Comparison of ENCODE assay signal across 7 cellular contexts in genomic region chr16:14897006-14897664, GRCh38. TPM values are rescaled to one million over a fixed set of nuclear protein-coding genes. Genes with fewer than 3 reads are reported as not detected.
DNase-seq lines count a peak whose midpoint lies in the region; ATAC-seq and TF ChIP-seq lines count a peak whose summit lies in the region.
"Not testable (repeated sequence)": the region's sequence is repeated elsewhere in the genome, so short reads cannot be mapped to it uniquely, and the experiment has no call there.

No MANE protein-coding gene starts in this region.

- not testable (repeated sequence) for H3K4me3 Mint-ChIP-seq in T-cell; activated naive CD8-positive, alpha-beta T cell treated with anti-CD3 and anti-CD28 coated beads, Interleukin-2, amount 50 U/mL, for 24 hours; endodermal cell; naive B cell

- H3K9ac ChIP-seq in endodermal cell (ENCODE audit: extremely low read depth, low read length, poor library complexity, severe bottlenecking), result not testable (repeated sequence)

- ATAC-seq in T-cell (replicated peaks in 1 of 4), result peak in 3 of 4 experiments; percentile 45 to 73 (median 63)
- ATAC-seq in activated naive CD8-positive, alpha-beta T cell treated with anti-CD3 and anti-CD28 coated beads, Interleukin-2, amount 50 U/mL, for 24 hours, result peak; percentile 48
- ATAC-seq in right cardiac atrium, result peak; percentile 68
- ATAC-seq in naive B cell (ENCODE audit: low read depth in 2 of 2), result peak; percentile 54 to 58
- ATAC-seq in psoas muscle, result peak; percentile 70 to 88 (median 80)

- not testable (repeated sequence) for H3K27me3 ChIP-seq in endodermal cell (ENCODE audit: control insufficient read depth, insufficient read depth, low read length, poor library complexity, severe bottlenecking); right cardiac atrium (ENCODE audit: control insufficient read depth, insufficient read depth); psoas muscle (ENCODE audit: insufficient read depth in 3 of 3, low read length in 2 of 3)

- POLR2A ChIA-PET in T-cell (lab: Charles Lee), result not testable (repeated sequence)

- DNase-seq in T-cell; activated naive CD8-positive, alpha-beta T cell treated with anti-CD3 and anti-CD28 coated beads, Interleukin-2, amount 50 U/mL, for 24 hours; endodermal cell; right cardiac atrium; naive B cell; psoas muscle: not testable (repeated sequence)

- H3K4me1 ChIP-seq in endodermal cell (ENCODE audit: control insufficient read depth, insufficient read depth, low read length); right cardiac atrium (ENCODE audit: control insufficient read depth, insufficient read depth, low read length); psoas muscle: not testable (repeated sequence)

- 100% methylated on average over 1 of the region's 12 CpGs; no CpG with 5 or more reads in 1 of the 2 experiments for WGBS in endodermal cell (ENCODE audit: insufficient coverage in 1 of 2, insufficient read length in 1 of 2), 2 experiments
- WGBS in right cardiac atrium, result 66% methylated on average over 3 of the region's 12 CpGs
- 60 to 91% (median 83%) methylated on average over 2 to 3 of the region's 12 CpGs for WGBS in psoas muscle, 3 donors

- not testable (repeated sequence) for H3K36me3 Mint-ChIP-seq in T-cell; activated naive CD8-positive, alpha-beta T cell treated with anti-CD3 and anti-CD28 coated beads, Interleukin-2, amount 50 U/mL, for 24 hours (ENCODE audit: low read depth); endodermal cell (ENCODE audit: low read depth); naive B cell

- not testable (repeated sequence) for H3K9me3 Mint-ChIP-seq in T-cell; activated naive CD8-positive, alpha-beta T cell treated with anti-CD3 and anti-CD28 coated beads, Interleukin-2, amount 50 U/mL, for 24 hours; endodermal cell; naive B cell

- H3K36me3 ChIP-seq in endodermal cell (ENCODE audit: control insufficient read depth, insufficient read depth, low read length); psoas muscle (ENCODE audit: insufficient read depth in 1 of 2, low read depth in 1 of 2): not testable (repeated sequence)

- not testable (repeated sequence) for H3K27ac ChIP-seq in endodermal cell (ENCODE audit: low read depth, low read length); right cardiac atrium (ENCODE audit: low read length); psoas muscle

- H3K4me3 ChIP-seq in endodermal cell (ENCODE audit: low read length); right cardiac atrium (ENCODE audit: low read length); psoas muscle: not testable (repeated sequence)

- not testable (repeated sequence) for H3K4me1 Mint-ChIP-seq in T-cell; activated naive CD8-positive, alpha-beta T cell treated with anti-CD3 and anti-CD28 coated beads, Interleukin-2, amount 50 U/mL, for 24 hours; endodermal cell; naive B cell

- H3K27me3 Mint-ChIP-seq in T-cell; activated naive CD8-positive, alpha-beta T cell treated with anti-CD3 and anti-CD28 coated beads, Interleukin-2, amount 50 U/mL, for 24 hours; endodermal cell (ENCODE audit: insufficient read depth); naive B cell: not testable (repeated sequence)

- TF ChIP-seq CTCF in GM12873 (IDR thresholded peaks at IDR 0.05; ENCODE audit: insufficient read depth, low read depth, low read length, missing control alignments) (peak; percentile 10), endodermal cell (conservative IDR thresholded peaks at IDR 0.05) (peak; percentile 54), psoas muscle (IDR thresholded peaks at IDR 0.05) (peak; percentile 32)

- intact Hi-C loops in right cardiac atrium (cut with DNase I); psoas muscle (cut with DNase I): not testable (repeated sequence)

- CTCF ChIA-PET in T-cell (lab: Charles Lee), result not testable (repeated sequence)

- not testable (repeated sequence) for H3K9me3 ChIP-seq in endodermal cell (ENCODE audit: control insufficient read depth, low read length); right cardiac atrium (ENCODE audit: control insufficient read depth, low read length); psoas muscle

- not testable (repeated sequence) for H3K27ac Mint-ChIP-seq in T-cell; activated naive CD8-positive, alpha-beta T cell treated with anti-CD3 and anti-CD28 coated beads, Interleukin-2, amount 50 U/mL, for 24 hours; endodermal cell; naive B cell

RNA-seq across cellular contexts. Expression of gene NPIPA1, which starts 40.1 kb away (rescaled TPM):
- 100 to 1,000 TPM; 116 to 163 (median 134) TPM for total RNA-seq in T-cell
- 100 to 1,000 TPM; 177 to 183 TPM for total RNA-seq in endodermal cell
- polyA plus RNA-seq in endodermal cell (2013, experiment 1 of 2), result 97.9 TPM
- 92.2 TPM for polyA plus RNA-seq in endodermal cell (2013, experiment 2 of 2)
- total RNA-seq in right cardiac atrium, result 10 to 100 TPM; 40.7 to 76.6 (median 57.9) TPM
- 61.6 TPM for polyA plus RNA-seq in right cardiac atrium
- polyA plus RNA-seq in naive B cell (ENCODE audit: low read depth in 6 of 6), result 1 to 10 TPM in 3 of 6 donors, under 1 TPM in 2, not detected in 1; 0.73 to 3.9 (median 1.3) TPM
- total RNA-seq in psoas muscle, result 10 to 100 TPM; 35.9 to 58.5 (median 50.6) TPM
- polyA plus RNA-seq in psoas muscle, result 10 to 100 TPM; 34.0 to 55.4 (median 37.2) TPM
